18 cellular contexts compared by ENCODE assay signal in genomic region chr9:135376511-135377173, GRCh38.
"Had no signal": no experiment of that assay in that cellular context is flagged by ENCODE, and none has a peak within 500 bp of the region (broad histone marks: within the 10 kb centered on the region; RNA-seq: fewer than 3 reads in every experiment).

No MANE protein-coding gene starts in this region.

- H3K4me3 ChIP-seq: ascending aorta, cardiac muscle cell, coronary artery, esophagus squamous epithelium, left ventricle myocardium inferior, skin epidermis had no signal

- H3K27me3 Mint-ChIP-seq: activated CD4-positive, alpha-beta T cell treated with anti-CD3 and anti-CD28 coated beads, Interleukin-2, amount 10 ng/mL, durations not matched to agents 7 days and 5 days had no signal

- H3K4me3 Mint-ChIP-seq: activated CD4-positive, alpha-beta T cell treated with anti-CD3 and anti-CD28 coated beads, Interleukin-2, amount 10 ng/mL, durations not matched to agents 7 days and 5 days; activated T-helper 17 cell treated with anti-CD3 and anti-CD28 coated beads, Interleukin-2, amount 50 U/mL, for 72 hours; memory B cell; natural killer cell; T-helper 2 cell treated with Interferon-gamma antibody and Interleukin-4, amounts not matched to agents 5 μg/mL and 100 μg/mL, for 36 hours had no signal

- H3K36me3 Mint-ChIP-seq: memory B cell, natural killer cell had no signal

- DNase-seq: activated CD4-positive, alpha-beta T cell treated with anti-CD3 and anti-CD28 coated beads, Interleukin-2, amount 10 ng/mL, durations not matched to agents 7 days and 5 days; activated naive CD4-positive, alpha-beta T cell treated with Interleukin-2 at 50 U/mL for 16 hours; effector CD4-positive, alpha-beta T cell; esophagus squamous epithelium; foreskin fibroblast; glutamatergic neuron; left ventricle myocardium inferior; natural killer cell; stimulated activated CD4-positive, alpha-beta T cell treated with anti-CD3 and anti-CD28 coated beads, Interleukin-4, amount 100 ng/mL, for 24 hours; stimulated activated naive CD4-positive, alpha-beta T cell; trophoblast cell had no signal

- H3K27ac Mint-ChIP-seq: activated CD4-positive, alpha-beta T cell treated with anti-CD3 and anti-CD28 coated beads, Interleukin-2, amount 10 ng/mL, durations not matched to agents 7 days and 5 days; activated T-helper 17 cell treated with anti-CD3 and anti-CD28 coated beads, Interleukin-2, amount 50 U/mL, for 72 hours; memory B cell; natural killer cell; T-helper 2 cell treated with Interferon-gamma antibody and Interleukin-4, amounts not matched to agents 5 μg/mL and 100 μg/mL, for 36 hours had no signal

- H3K4me1 Mint-ChIP-seq: activated CD4-positive, alpha-beta T cell treated with anti-CD3 and anti-CD28 coated beads, Interleukin-2, amount 10 ng/mL, durations not matched to agents 7 days and 5 days; memory B cell; natural killer cell had no signal

- H3K9me3 Mint-ChIP-seq: activated CD4-positive, alpha-beta T cell treated with anti-CD3 and anti-CD28 coated beads, Interleukin-2, amount 10 ng/mL, durations not matched to agents 7 days and 5 days; activated T-helper 17 cell treated with anti-CD3 and anti-CD28 coated beads, Interleukin-2, amount 50 U/mL, for 72 hours; memory B cell; natural killer cell; T-helper 2 cell treated with Interferon-gamma antibody and Interleukin-4, amounts not matched to agents 5 μg/mL and 100 μg/mL, for 36 hours had no signal
